Comparison of ENCODE assay signal across 18 cellular contexts in genomic region chr5:59684388-59685003, GRCh38.
DNase-seq lines count a peak whose midpoint lies in the region; ATAC-seq and TF ChIP-seq lines count a peak whose summit lies in the region.
"Had no signal": no experiment of that assay in that cellular context is flagged by ENCODE, and none has a peak within 500 bp of the region (broad histone marks: within the 10 kb centered on the region; RNA-seq: fewer than 3 reads in every experiment).

No MANE protein-coding gene starts in this region.

- H3K4me3 Mint-ChIP-seq in MCF 10A (ENCODE audit: unreplicated experiment): no peak overlapping the region
- H3K4me3 Mint-ChIP-seq in stimulated activated naive B cell treated with anti-CD40 and anti-IgM and Interleukin-4, amounts not matched to agents 10 μg/mL and 1 μg/mL and 100 μg/mL, for 72 hours: no peak overlapping the region
- no peak overlapping the region for H3K4me3 Mint-ChIP-seq in activated T-helper 17 cell treated with anti-CD3 and anti-CD28 coated beads, Interleukin-2, amount 50 U/mL, for 72 hours
- H3K4me3 Mint-ChIP-seq: activated CD8-positive, alpha-beta T cell treated with anti-CD3 and anti-CD28 coated beads for 36 hours; CD8-positive, alpha-beta memory T cell; IgD-negative memory B cell had no signal

- no peaks in the 10 kb centered on the region for H3K27me3 ChIP-seq in breast epithelium
- H3K27me3 ChIP-seq in esophagus muscularis mucosa: no peaks in the 10 kb centered on the region
- H3K27me3 ChIP-seq: thyroid gland had no signal

- H3K4me3 ChIP-seq in breast epithelium (no peak overlapping the region), esophagus muscularis mucosa (no peak overlapping the region)
- H3K4me3 ChIP-seq: thyroid gland had no signal

- H3K36me3 ChIP-seq in breast epithelium (no peaks in the 10 kb centered on the region), esophagus muscularis mucosa (no peaks in the 10 kb centered on the region)
- H3K36me3 ChIP-seq: thyroid gland had no signal

- H3K9me3 ChIP-seq in breast epithelium: no peaks in the 10 kb centered on the region
- H3K9me3 ChIP-seq in esophagus muscularis mucosa: no peaks in the 10 kb centered on the region
- H3K9me3 ChIP-seq: thyroid gland had no signal

- no peak for TF ChIP-seq EP300 in esophagus muscularis mucosa (IDR thresholded peaks at IDR 0.05)

- no peaks in the 10 kb centered on the region for H3K4me1 ChIP-seq in breast epithelium
- peaks cover 0 to 13% (median 8%) of the 10 kb centered on the region in 4 donors for H3K4me1 ChIP-seq in esophagus muscularis mucosa
- H3K4me1 ChIP-seq: thyroid gland had no signal

- TF ChIP-seq POLR2A in breast epithelium (IDR thresholded peaks at IDR 0.05) (no peak), esophagus muscularis mucosa (IDR thresholded peaks at IDR 0.05; ENCODE audit: low read depth) (no peak)

- BruUV-seq in MCF 10A (replicated peaks; lab: Mats Ljungman, UMichigan): no TSS peak

- H3K4me1 Mint-ChIP-seq in MCF 10A (ENCODE audit: insufficient read depth, unreplicated experiment): peaks cover 19% of the 10 kb centered on the region
- H3K4me1 Mint-ChIP-seq in stimulated activated naive B cell treated with anti-CD40 and anti-IgM and Interleukin-4, amounts not matched to agents 10 μg/mL and 1 μg/mL and 100 μg/mL, for 72 hours: peaks cover 0 to 8% of the 10 kb centered on the region in 2 donors
- no peaks in the 10 kb centered on the region for H3K4me1 Mint-ChIP-seq in activated T-helper 17 cell treated with anti-CD3 and anti-CD28 coated beads, Interleukin-2, amount 50 U/mL, for 72 hours
- H3K4me1 Mint-ChIP-seq: CD8-positive, alpha-beta memory T cell had no signal

- CTCF ChIA-PET in MCF 10A (lab: Yijun Ruan, JAX): interaction anchor here (0.7 to 1.8 kb wide), 3 partner anchors 11 to 496 kb away, joined by 3 to 5 read pairs (median 3); no protein-coding TSS in a partner anchor

- intact Hi-C loops in MCF 10A (cut with micrococcal nuclease): no loop called here
- intact Hi-C loops in breast epithelium (cut with DNase I; ENCODE audit: low total_unique reads): no loop called here
- intact Hi-C loops in esophagus muscularis mucosa (cut with DNase I): no loop called here

- WGBS in esophagus muscularis mucosa: 96% methylated on average over 3 of the region's 3 CpGs

- peaks cover 37% of the 10 kb centered on the region for H3K36me3 Mint-ChIP-seq in MCF 10A (ENCODE audit: insufficient read depth, unreplicated experiment)
- H3K36me3 Mint-ChIP-seq in stimulated activated naive B cell treated with anti-CD40 and anti-IgM and Interleukin-4, amounts not matched to agents 10 μg/mL and 1 μg/mL and 100 μg/mL, for 72 hours: no peaks in the 10 kb centered on the region
- no peaks in the 10 kb centered on the region for H3K36me3 Mint-ChIP-seq in activated T-helper 17 cell treated with anti-CD3 and anti-CD28 coated beads, Interleukin-2, amount 50 U/mL, for 72 hours (ENCODE audit: low read depth)
- H3K36me3 Mint-ChIP-seq: CD8-positive, alpha-beta memory T cell had no signal

- peak overlapping the region; percentile 44 for H3K27ac Mint-ChIP-seq in MCF 10A (ENCODE audit: low read depth, unreplicated experiment)
- peak overlapping the region; percentile 20 for H3K27ac Mint-ChIP-seq in stimulated activated naive B cell treated with anti-CD40 and anti-IgM and Interleukin-4, amounts not matched to agents 10 μg/mL and 1 μg/mL and 100 μg/mL, for 72 hours
- H3K27ac Mint-ChIP-seq in activated T-helper 17 cell treated with anti-CD3 and anti-CD28 coated beads, Interleukin-2, amount 50 U/mL, for 72 hours: no peak overlapping the region
- H3K27ac Mint-ChIP-seq: activated CD8-positive, alpha-beta T cell treated with anti-CD3 and anti-CD28 coated beads for 36 hours; CD8-positive, alpha-beta memory T cell had no signal

- peak; percentile 55 for ATAC-seq in HG03342 (IDR thresholded peaks at IDR 0.05; ENCODE audit: unreplicated experiment)
- no peak for ATAC-seq in stimulated activated naive B cell treated with anti-CD40 and anti-IgM and Interleukin-4, amounts not matched to agents 10 μg/mL and 1 μg/mL and 100 μg/mL, for 72 hours (replicated peaks)
- ATAC-seq in activated T-helper 17 cell treated with anti-CD3 and anti-CD28 coated beads, Interleukin-2, amount 50 U/mL, for 72 hours (replicated peaks): no peak
- ATAC-seq: activated CD8-positive, alpha-beta T cell treated with anti-CD3 and anti-CD28 coated beads for 36 hours; sciatic nerve had no signal

- POLR2A ChIA-PET in MCF 10A (lab: Yijun Ruan, JAX): interaction anchor here (1.4 kb wide), 1 partner anchor 10 kb away, joined by 3 read pairs; no protein-coding TSS in a partner anchor

- H3K27ac ChIP-seq in breast epithelium (no peak overlapping the region), caudate nucleus (ENCODE audit: low read depth, low read length) (peak overlapping the region; percentile 16), esophagus muscularis mucosa (replicated peaks in 1 of 4) (no peak overlapping the region)
- H3K27ac ChIP-seq: thyroid gland had no signal

- TF ChIP-seq CTCF in MCF 10A (IDR thresholded peaks at IDR 0.05; ENCODE audit: unreplicated experiment): no peak
- no peak for TF ChIP-seq CTCF in breast epithelium (IDR thresholded peaks at IDR 0.05)
- no peak for TF ChIP-seq CTCF in esophagus muscularis mucosa (IDR thresholded peaks at IDR 0.05)

- H3K9me3 Mint-ChIP-seq in MCF 10A (ENCODE audit: unreplicated experiment): no peaks in the 10 kb centered on the region
- H3K9me3 Mint-ChIP-seq in stimulated activated naive B cell treated with anti-CD40 and anti-IgM and Interleukin-4, amounts not matched to agents 10 μg/mL and 1 μg/mL and 100 μg/mL, for 72 hours: no peaks in the 10 kb centered on the region
- H3K9me3 Mint-ChIP-seq in activated T-helper 17 cell treated with anti-CD3 and anti-CD28 coated beads, Interleukin-2, amount 50 U/mL, for 72 hours: no peaks in the 10 kb centered on the region
- H3K9me3 Mint-ChIP-seq: activated CD8-positive, alpha-beta T cell treated with anti-CD3 and anti-CD28 coated beads for 36 hours; IgD-negative memory B cell had no signal

- DNase-seq in MCF 10A (ENCODE audit: unreplicated experiment) (no peak), breast epithelium (ENCODE audit: low spot score in 2 of 2) (no peak), caudate nucleus (lab: John Stamatoyannopoulos, UW) (no peak), esophagus muscularis mucosa (ENCODE audit: extremely low spot score) (no peak), AML-193 (lab: John Stamatoyannopoulos, UW) (no peak)
- DNase-seq in stimulated activated naive B cell treated with anti-CD40 and anti-IgM and Interleukin-4, amounts not matched to agents 10 μg/mL and 1 μg/mL and 100 μg/mL, for 72 hours: no peak
- DNase-seq: activated CD8-positive, alpha-beta T cell treated with anti-CD3 and anti-CD28 coated beads for 36 hours; amniotic stem cell; CD8-positive, alpha-beta memory T cell; NCI-H1105; NCI-H2227 treated with DMSO at 0.1 percent for 48 hours; OCI-M1; stimulated activated CD4-positive, alpha-beta T cell treated with anti-CD3 and anti-CD28 coated beads, Interleukin-4, amount 100 ng/mL, for 1 hour; thyroid gland had no signal

- H3K27me3 Mint-ChIP-seq in MCF 10A (ENCODE audit: insufficient read depth, unreplicated experiment): no peaks in the 10 kb centered on the region
- H3K27me3 Mint-ChIP-seq in stimulated activated naive B cell treated with anti-CD40 and anti-IgM and Interleukin-4, amounts not matched to agents 10 μg/mL and 1 μg/mL and 100 μg/mL, for 72 hours: no peaks in the 10 kb centered on the region
- peaks cover 15% of the 10 kb centered on the region for H3K27me3 Mint-ChIP-seq in activated T-helper 17 cell treated with anti-CD3 and anti-CD28 coated beads, Interleukin-2, amount 50 U/mL, for 72 hours
- H3K27me3 Mint-ChIP-seq: CD8-positive, alpha-beta memory T cell; IgD-negative memory B cell had no signal
